Comparison of ENCODE assay signal across 8 cellular contexts in the genomic region with DNA sequence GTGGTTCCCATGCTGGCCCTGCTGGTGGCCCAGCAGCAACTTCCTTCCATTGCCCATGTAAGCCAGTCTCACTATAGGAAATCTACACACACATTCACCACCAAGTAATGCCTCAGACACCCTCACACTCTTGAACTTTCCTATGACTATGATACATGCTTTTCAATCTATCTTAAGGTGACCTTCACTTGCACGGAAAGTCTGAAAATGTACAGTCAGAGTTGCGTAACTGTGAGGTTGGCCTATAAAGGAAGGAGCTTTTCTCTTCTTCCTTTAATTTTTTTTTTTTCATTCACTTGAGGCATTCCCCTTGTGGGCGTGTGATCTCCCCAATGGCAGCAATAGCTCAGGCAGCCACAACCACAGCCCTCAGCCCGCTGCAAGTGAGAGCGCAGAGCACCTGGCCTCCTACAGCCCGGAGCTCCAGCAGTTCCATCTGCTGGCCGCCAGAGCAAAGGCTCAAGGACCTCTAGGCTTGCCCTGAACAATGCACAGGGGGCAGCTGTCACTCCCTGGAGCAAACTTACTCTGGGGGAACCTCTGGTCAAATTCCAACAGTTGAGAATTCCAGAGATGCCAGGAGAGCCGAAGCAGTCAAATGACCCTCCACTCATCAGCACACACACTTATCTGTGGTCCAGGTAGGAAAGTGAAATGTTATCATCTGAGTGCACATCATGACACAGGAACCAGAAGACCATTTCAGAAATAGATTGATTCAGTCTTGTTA.
DNase-seq lines count a peak whose midpoint lies in the region; ATAC-seq and TF ChIP-seq lines count a peak whose summit lies in the region.

No MANE protein-coding gene starts in this region.

- DNase-seq in AG04450 (ENCODE audit: low read depth, low spot score), result no peak
- DNase-seq in activated CD4-positive, alpha-beta T cell treated with anti-CD3 and anti-CD28 coated beads, Interleukin-2, amount 10 ng/mL, durations not matched to agents 24 days and 14 days, result peak; percentile 92
- DNase-seq in glomerular visceral epithelial cell (ENCODE audit: extremely low spot score), result peak; percentile 46
- DNase-seq in stimulated activated CD8-positive, alpha-beta memory T cell treated with anti-CD3 and anti-CD28 coated beads, Interleukin-2, amount 100 ng/mL, for 1 hour (ENCODE audit: low read depth in 2 of 2), result peak; percentile 39 to 42
- DNase-seq in NCI-H446 treated with DMSO at 0.1 percent for 48 hours (lab: John Stamatoyannopoulos, UW), result no peak
- no peak for DNase-seq in smooth muscle cell (lab: John Stamatoyannopoulos, UW; ENCODE audit: unreplicated experiment)

- CTCF ChIA-PET in AG04450 (lab: Charles Lee), result interaction anchor here (0.6 kb wide), 1 partner anchor 377 kb away, joined by 4 read pairs; no protein-coding TSS in a partner anchor

- H3K27me3 Mint-ChIP-seq in activated CD4-positive, alpha-beta T cell treated with anti-CD3 and anti-CD28 coated beads, Interleukin-2, amount 10 ng/mL, durations not matched to agents 24 days and 14 days, result peaks cover 1% of the 10 kb centered on the region

- no peaks in the 10 kb centered on the region for H3K9me3 ChIP-seq in AG04450 (ENCODE audit: control insufficient read depth, insufficient read depth, low read length)
- H3K9me3 ChIP-seq in smooth muscle cell (replicated peaks; ENCODE audit: low read depth), result no peaks in the 10 kb centered on the region

- H3K27me3 ChIP-seq in AG04450 (ENCODE audit: control insufficient read depth, insufficient read depth, low read length) (no peaks in the 10 kb centered on the region), smooth muscle cell (ENCODE audit: low read depth) (no peaks in the 10 kb centered on the region)

- no peaks in the 10 kb centered on the region for H3F3A ChIP-seq in smooth muscle cell (ENCODE audit: low read depth)

- no peak overlapping the region for H2AFZ ChIP-seq in smooth muscle cell (ENCODE audit: low read depth)

- H3K27ac ChIP-seq in AG04450 (ENCODE audit: low read depth, low read length) (no peak overlapping the region), smooth muscle cell (ENCODE audit: low read depth) (no peak overlapping the region)

- POLR2A ChIA-PET in AG04450 (lab: Yijun Ruan, JAX), result no interaction called here

- peak; percentile 95 for ATAC-seq in GM19452 (IDR thresholded peaks at IDR 0.05; ENCODE audit: unreplicated experiment)
- ATAC-seq in HG03457 (IDR thresholded peaks at IDR 0.05; ENCODE audit: unreplicated experiment), result peak; percentile 96

- intact Hi-C loops in activated CD4-positive, alpha-beta T cell treated with anti-CD3 and anti-CD28 coated beads, Interleukin-2, amount 10 ng/mL, durations not matched to agents 24 days and 14 days (cut with micrococcal nuclease), result loop anchor here (1.0 to 10.0 kb wide), 14 partner anchors 27 to 383 kb away; partner anchors contain the start of genes ADO and EGR2

- 54% methylated on average over 8 of the region's 8 CpGs for WGBS in smooth muscle cell (ENCODE audit: low lambda C conversion rate)

- H3K4me2 ChIP-seq in smooth muscle cell, result no peak overlapping the region

- no peak overlapping the region for H3K9ac ChIP-seq in smooth muscle cell (ENCODE audit: low read depth)

- TF ChIP-seq CTCF in AG04450 (IDR thresholded peaks at IDR 0.05; ENCODE audit: low read depth, low read length) (0 out of 2 replicates have a peak, but pooled peaks have one; percentile 7), smooth muscle cell (IDR thresholded peaks at IDR 0.05; ENCODE audit: borderline replicate concordance, insufficient read depth, poor library complexity, severe bottlenecking) (no peak)

- H3K4me1 Mint-ChIP-seq in activated CD4-positive, alpha-beta T cell treated with anti-CD3 and anti-CD28 coated beads, Interleukin-2, amount 10 ng/mL, durations not matched to agents 24 days and 14 days, result peaks cover 48% of the 10 kb centered on the region

- H3K27ac Mint-ChIP-seq in activated CD4-positive, alpha-beta T cell treated with anti-CD3 and anti-CD28 coated beads, Interleukin-2, amount 10 ng/mL, durations not matched to agents 24 days and 14 days, result peak overlapping the region; percentile 72

- peaks cover 12% of the 10 kb centered on the region for H3K36me3 Mint-ChIP-seq in activated CD4-positive, alpha-beta T cell treated with anti-CD3 and anti-CD28 coated beads, Interleukin-2, amount 10 ng/mL, durations not matched to agents 24 days and 14 days (ENCODE audit: low read depth)

- H4K20me1 ChIP-seq in smooth muscle cell (ENCODE audit: low read depth), result no peaks in the 10 kb centered on the region

- H3K36me3 ChIP-seq in smooth muscle cell (ENCODE audit: low read depth), result no peaks in the 10 kb centered on the region

- H3K9me3 Mint-ChIP-seq in activated CD4-positive, alpha-beta T cell treated with anti-CD3 and anti-CD28 coated beads, Interleukin-2, amount 10 ng/mL, durations not matched to agents 24 days and 14 days, result peaks cover 22% of the 10 kb centered on the region

- H3K79me2 ChIP-seq in smooth muscle cell (ENCODE audit: low read depth), result no peaks in the 10 kb centered on the region

- H3K4me3 ChIP-seq in AG04450 (ENCODE audit: low read depth, low read length) (no peak overlapping the region), smooth muscle cell (no peak overlapping the region)

- H3K4me3 Mint-ChIP-seq in activated CD4-positive, alpha-beta T cell treated with anti-CD3 and anti-CD28 coated beads, Interleukin-2, amount 10 ng/mL, durations not matched to agents 24 days and 14 days, result peak overlapping the region; percentile 31

- H3K4me1 ChIP-seq in smooth muscle cell (ENCODE audit: low read depth), result no peaks in the 10 kb centered on the region

Comparison
In these comparisons a context has a peak if more than half of its experiments do, and no peak if none do; other contexts are left out.
1. DNase-seq: peak in activated CD4-positive, alpha-beta T cell treated with anti-CD3 and anti-CD28 coated beads, Interleukin-2, amount 10 ng/mL, durations not matched to agents 24 days and 14 days (single experiment), glomerular visceral epithelial cell (single experiment) and stimulated activated CD8-positive, alpha-beta memory T cell treated with anti-CD3 and anti-CD28 coated beads, Interleukin-2, amount 100 ng/mL, for 1 hour (2 of 2); none in AG04450 (single experiment), NCI-H446 treated with DMSO at 0.1 percent for 48 hours (single experiment) and smooth muscle cell (single experiment).